In the genomic region with DNA sequence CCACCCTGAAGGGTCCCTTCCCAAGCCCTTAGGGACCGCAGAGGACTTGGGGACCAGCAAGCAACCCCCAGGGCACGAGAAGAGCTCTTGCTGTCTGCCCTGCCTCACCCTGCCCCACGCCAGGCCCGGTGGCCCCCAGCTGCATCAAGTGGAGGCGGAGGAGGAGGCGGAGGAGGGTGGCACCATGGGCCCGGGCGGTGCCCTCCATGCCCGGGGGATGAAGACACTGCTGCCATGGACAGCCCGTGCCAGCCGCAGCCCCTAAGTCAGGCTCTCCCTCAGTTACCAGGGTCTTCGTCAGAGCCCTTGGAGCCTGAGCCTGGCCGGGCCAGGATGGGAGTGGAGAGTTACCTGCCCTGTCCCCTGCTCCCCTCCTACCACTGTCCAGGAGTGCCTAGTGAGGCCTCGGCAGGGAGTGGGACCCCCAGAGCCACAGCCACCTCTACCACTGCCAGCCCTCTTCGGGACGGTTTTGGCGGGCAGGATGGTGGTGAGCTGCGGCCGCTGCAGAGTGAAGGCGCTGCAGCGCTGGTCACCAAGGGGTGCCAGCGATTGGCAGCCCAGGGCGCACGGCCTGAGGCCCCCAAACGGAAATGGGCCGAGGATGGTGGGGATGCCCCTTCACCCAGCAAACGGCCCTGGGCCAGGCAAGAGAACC, we compare ENCODE assay signal across 1 cellular context.
TF ChIP-seq lines count a peak whose summit lies in the region.

No MANE protein-coding gene starts in this region.

TF ChIP-seq in HepG2, 621 proteins besides CTCF, POLR2A, EP300 and RAD21:
- TF ChIP-seq, protein P1, sequence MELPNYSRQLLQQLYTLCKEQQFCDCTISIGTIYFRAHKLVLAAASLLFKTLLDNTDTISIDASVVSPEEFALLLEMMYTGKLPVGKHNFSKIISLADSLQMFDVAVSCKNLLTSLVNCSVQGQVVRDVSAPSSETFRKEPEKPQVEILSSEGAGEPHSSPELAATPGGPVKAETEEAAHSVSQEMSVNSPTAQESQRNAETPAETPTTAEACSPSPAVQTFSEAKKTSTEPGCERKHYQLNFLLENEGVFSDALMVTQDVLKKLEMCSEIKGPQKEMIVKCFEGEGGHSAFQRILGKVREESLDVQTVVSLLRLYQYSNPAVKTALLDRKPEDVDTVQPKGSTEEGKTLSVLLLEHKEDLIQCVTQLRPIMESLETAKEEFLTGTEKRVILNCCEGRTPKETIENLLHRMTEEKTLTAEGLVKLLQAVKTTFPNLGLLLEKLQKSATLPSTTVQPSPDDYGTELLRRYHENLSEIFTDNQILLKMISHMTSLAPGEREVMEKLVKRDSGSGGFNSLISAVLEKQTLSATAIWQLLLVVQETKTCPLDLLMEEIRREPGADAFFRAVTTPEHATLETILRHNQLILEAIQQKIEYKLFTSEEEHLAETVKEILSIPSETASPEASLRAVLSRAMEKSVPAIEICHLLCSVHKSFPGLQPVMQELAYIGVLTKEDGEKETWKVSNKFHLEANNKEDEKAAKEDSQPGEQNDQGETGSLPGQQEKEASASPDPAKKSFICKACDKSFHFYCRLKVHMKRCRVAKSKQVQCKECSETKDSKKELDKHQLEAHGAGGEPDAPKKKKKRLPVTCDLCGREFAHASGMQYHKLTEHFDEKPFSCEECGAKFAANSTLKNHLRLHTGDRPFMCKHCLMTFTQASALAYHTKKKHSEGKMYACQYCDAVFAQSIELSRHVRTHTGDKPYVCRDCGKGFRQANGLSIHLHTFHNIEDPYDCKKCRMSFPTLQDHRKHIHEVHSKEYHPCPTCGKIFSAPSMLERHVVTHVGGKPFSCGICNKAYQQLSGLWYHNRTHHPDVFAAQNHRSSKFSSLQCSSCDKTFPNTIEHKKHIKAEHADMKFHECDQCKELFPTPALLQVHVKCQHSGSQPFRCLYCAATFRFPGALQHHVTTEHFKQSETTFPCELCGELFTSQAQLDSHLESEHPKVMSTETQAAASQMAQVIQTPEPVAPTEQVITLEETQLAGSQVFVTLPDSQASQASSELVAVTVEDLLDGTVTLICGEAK (IDR thresholded peaks at IDR 0.05), result no peak
- TF ChIP-seq, protein P1 (CRISPR knock-in tag; IDR thresholded peaks at IDR 0.05), result no peak
- no peak for TF ChIP-seq DNMT3B (CRISPR knock-in tag; conservative IDR thresholded peaks at IDR 0.05)
- TF ChIP-seq ZBTB43 (CRISPR knock-in tag; conservative IDR thresholded peaks at IDR 0.05), result no peak
- 0 out of 2 replicates have a peak, but pooled peaks have one; percentile 37 for TF ChIP-seq ZNF280B (CRISPR knock-in tag; IDR thresholded peaks at IDR 0.05; ENCODE audit: borderline replicate concordance)
- TF ChIP-seq ZFX (CRISPR knock-in tag; IDR thresholded peaks at IDR 0.05; ENCODE audit: low read depth), result no peak
- TF ChIP-seq ZNF441 (CRISPR knock-in tag; IDR thresholded peaks at IDR 0.05; ENCODE audit: borderline replicate concordance), result no peak
- no peak for TF ChIP-seq TEAD2 (CRISPR knock-in tag; IDR thresholded peaks at IDR 0.05)
- TF ChIP-seq HNRNPL (IDR thresholded peaks at IDR 0.05; ENCODE audit: low read depth, low read length), result peak; percentile 70; the same call in 1 of the 2 replicates
- no peak for TF ChIP-seq FOXA3 (CRISPR knock-in tag; IDR thresholded peaks at IDR 0.05)
- TF ChIP-seq REPIN1 (CRISPR knock-in tag; IDR thresholded peaks at IDR 0.05; ENCODE audit: borderline replicate concordance, low read depth), result no peak
- TF ChIP-seq KDM6A (CRISPR knock-in tag; IDR thresholded peaks at IDR 0.05; ENCODE audit: low read depth), result no peak
- no peak for TF ChIP-seq THYN1 (CRISPR knock-in tag; IDR thresholded peaks at IDR 0.05; ENCODE audit: borderline replicate concordance, low read depth)
- TF ChIP-seq, protein P2, sequence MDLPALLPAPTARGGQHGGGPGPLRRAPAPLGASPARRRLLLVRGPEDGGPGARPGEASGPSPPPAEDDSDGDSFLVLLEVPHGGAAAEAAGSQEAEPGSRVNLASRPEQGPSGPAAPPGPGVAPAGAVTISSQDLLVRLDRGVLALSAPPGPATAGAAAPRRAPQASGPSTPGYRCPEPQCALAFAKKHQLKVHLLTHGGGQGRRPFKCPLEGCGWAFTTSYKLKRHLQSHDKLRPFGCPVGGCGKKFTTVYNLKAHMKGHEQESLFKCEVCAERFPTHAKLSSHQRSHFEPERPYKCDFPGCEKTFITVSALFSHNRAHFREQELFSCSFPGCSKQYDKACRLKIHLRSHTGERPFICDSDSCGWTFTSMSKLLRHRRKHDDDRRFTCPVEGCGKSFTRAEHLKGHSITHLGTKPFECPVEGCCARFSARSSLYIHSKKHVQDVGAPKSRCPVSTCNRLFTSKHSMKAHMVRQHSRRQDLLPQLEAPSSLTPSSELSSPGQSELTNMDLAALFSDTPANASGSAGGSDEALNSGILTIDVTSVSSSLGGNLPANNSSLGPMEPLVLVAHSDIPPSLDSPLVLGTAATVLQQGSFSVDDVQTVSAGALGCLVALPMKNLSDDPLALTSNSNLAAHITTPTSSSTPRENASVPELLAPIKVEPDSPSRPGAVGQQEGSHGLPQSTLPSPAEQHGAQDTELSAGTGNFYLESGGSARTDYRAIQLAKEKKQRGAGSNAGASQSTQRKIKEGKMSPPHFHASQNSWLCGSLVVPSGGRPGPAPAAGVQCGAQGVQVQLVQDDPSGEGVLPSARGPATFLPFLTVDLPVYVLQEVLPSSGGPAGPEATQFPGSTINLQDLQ (CRISPR knock-in tag; IDR thresholded peaks at IDR 0.05), result no peak
